ENCODE assay signal across 25 cellular contexts in genomic region chr4:180521181-180521580, GRCh38.
"Had no signal": no experiment of that assay in that cellular context is flagged by ENCODE, and none has a peak within 500 bp of the region (broad histone marks: within the 10 kb centered on the region; RNA-seq: fewer than 3 reads in every experiment).

No MANE protein-coding gene starts in this region.

- H3K4me3 Mint-ChIP-seq: activated T-cell treated with anti-CD3 and anti-CD28 coated beads, Interleukin-2, amount 50 U/mL, for 24 hours; activated T-helper 17 cell treated with anti-CD3 and anti-CD28 coated beads, Interleukin-2, amount 50 U/mL, for 72 hours; central memory CD8-positive, alpha-beta T cell; effector memory CD8-positive, alpha-beta T cell; immature natural killer cell; natural killer cell had no signal

- H3K9me3 ChIP-seq: breast epithelium, colonic mucosa, esophagus squamous epithelium, left ventricle myocardium inferior, spleen, upper lobe of left lung had no signal

- H3K4me1 ChIP-seq: breast epithelium, colonic mucosa, esophagus squamous epithelium, left ventricle myocardium inferior, spleen, upper lobe of left lung had no signal

- ATAC-seq: activated naive CD4-positive, alpha-beta T cell treated with anti-CD3 and anti-CD28 coated beads, Interleukin-2, amount 50 U/mL, for 72 hours; activated T-helper 17 cell treated with anti-CD3 and anti-CD28 coated beads, Interleukin-2, amount 50 U/mL, for 72 hours; effector memory CD8-positive, alpha-beta T cell; natural killer cell had no signal

- DNase-seq: activated CD4-positive, alpha-beta T cell treated with anti-CD3 and anti-CD28 coated beads for 1 hour; activated CD8-positive, alpha-beta memory T cell treated with anti-CD3 and anti-CD28 coated beads for 24 hours; activated CD8-positive, alpha-beta memory T cell treated with anti-CD3 and anti-CD28 coated beads, Interleukin-2, amount 50 U/mL, for 4 hours; activated T-cell treated with anti-CD3 and anti-CD28 coated beads, Interleukin-2, amount 50 U/mL, for 24 hours; aorta; colonic mucosa; dorsolateral prefrontal cortex; effector memory CD8-positive, alpha-beta T cell; esophagus squamous epithelium; immature natural killer cell; kidney glomerular epithelial cell; left ventricle myocardium inferior; midbrain; natural killer cell; retina; spleen; stimulated activated CD4-positive, alpha-beta T cell treated with anti-CD3 and anti-CD28 coated beads, Interleukin-4, amount 100 ng/mL, for 24 hours; stimulated activated naive CD4-positive, alpha-beta T cell treated with Interleukin-2 at 50 U/mL for 16 hours; T-helper 1 cell; upper lobe of left lung had no signal

- H3K9me3 Mint-ChIP-seq: activated T-cell treated with anti-CD3 and anti-CD28 coated beads, Interleukin-2, amount 50 U/mL, for 24 hours had no signal

- H3K27me3 Mint-ChIP-seq: activated T-cell treated with anti-CD3 and anti-CD28 coated beads, Interleukin-2, amount 50 U/mL, for 24 hours; activated T-helper 17 cell treated with anti-CD3 and anti-CD28 coated beads, Interleukin-2, amount 50 U/mL, for 72 hours; central memory CD8-positive, alpha-beta T cell; effector memory CD8-positive, alpha-beta T cell; progenitor cell of endocrine pancreas had no signal

- H3K27ac ChIP-seq: breast epithelium, colonic mucosa, dorsolateral prefrontal cortex, esophagus squamous epithelium, left ventricle myocardium inferior, spleen, upper lobe of left lung had no signal

- H3K36me3 Mint-ChIP-seq: activated naive CD4-positive, alpha-beta T cell treated with anti-CD3 and anti-CD28 coated beads, Interleukin-2, amount 50 U/mL, for 72 hours; immature natural killer cell; natural killer cell had no signal

- H3K27me3 ChIP-seq: breast epithelium, colonic mucosa, dorsolateral prefrontal cortex, esophagus squamous epithelium, spleen, upper lobe of left lung had no signal

- H3K27ac Mint-ChIP-seq: activated naive CD4-positive, alpha-beta T cell treated with anti-CD3 and anti-CD28 coated beads, Interleukin-2, amount 50 U/mL, for 72 hours; activated T-cell treated with anti-CD3 and anti-CD28 coated beads, Interleukin-2, amount 50 U/mL, for 24 hours; activated T-helper 17 cell treated with anti-CD3 and anti-CD28 coated beads, Interleukin-2, amount 50 U/mL, for 72 hours; effector memory CD8-positive, alpha-beta T cell; immature natural killer cell; natural killer cell; progenitor cell of endocrine pancreas had no signal

- H3K4me3 ChIP-seq: breast epithelium, colonic mucosa, dorsolateral prefrontal cortex, esophagus squamous epithelium, left ventricle myocardium inferior, spleen, upper lobe of left lung had no signal

- H3K4me1 Mint-ChIP-seq: activated T-helper 17 cell treated with anti-CD3 and anti-CD28 coated beads, Interleukin-2, amount 50 U/mL, for 72 hours; central memory CD8-positive, alpha-beta T cell; immature natural killer cell; natural killer cell had no signal

- H3K36me3 ChIP-seq: breast epithelium, colonic mucosa, esophagus squamous epithelium, left ventricle myocardium inferior, spleen, upper lobe of left lung had no signal
